In the genomic region with DNA sequence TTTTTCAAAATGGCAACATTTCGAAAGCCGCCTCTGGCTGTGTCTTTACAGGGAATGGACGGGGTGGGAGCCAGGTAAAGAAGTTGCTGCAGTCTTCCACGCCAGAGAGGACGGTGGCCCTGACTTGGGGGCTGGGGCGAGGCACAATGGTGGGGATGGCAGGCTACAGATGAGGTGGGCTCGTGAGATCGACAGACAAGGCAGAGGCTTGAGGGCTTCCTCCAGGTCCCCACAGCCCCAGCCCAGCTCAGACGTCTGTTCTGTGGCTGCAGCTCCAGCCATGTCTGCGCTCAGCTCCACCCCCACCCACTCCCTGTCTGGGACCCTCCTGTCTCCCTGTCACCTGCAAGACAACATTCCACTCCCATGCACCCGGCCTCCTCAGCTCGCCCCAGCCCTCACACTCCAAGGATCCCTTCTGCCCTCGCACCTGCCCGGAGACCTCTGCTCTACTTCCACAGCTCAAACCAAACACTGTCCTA, we compare ENCODE assay signal across 18 cellular contexts. TPM values are rescaled to one million over a fixed set of nuclear protein-coding genes. Genes with fewer than 3 reads are reported as not detected.
DNase-seq lines count a peak whose midpoint lies in the region; ATAC-seq and TF ChIP-seq lines count a peak whose summit lies in the region.
"Had no signal": no experiment of that assay in that cellular context is flagged by ENCODE, and none has a peak within 500 bp of the region (broad histone marks: within the 10 kb centered on the region; RNA-seq: fewer than 3 reads in every experiment).

No MANE protein-coding gene starts in this region.

- ATAC-seq in WTC11 (no peak), HG03095 (IDR thresholded peaks at IDR 0.05; ENCODE audit: unreplicated experiment) (no peak), HG02610 (IDR thresholded peaks at IDR 0.05; ENCODE audit: unreplicated experiment) (no peak), GM19463 (IDR thresholded peaks at IDR 0.05; ENCODE audit: unreplicated experiment) (no peak)

- H3K4me3 ChIP-seq in mucosa of stomach (ENCODE audit: low read length), result no peak overlapping the region
- H3K4me3 ChIP-seq: mucosa of descending colon had no signal

- H3K9me3 Mint-ChIP-seq in WTC11, result no peaks in the 10 kb centered on the region
- H3K9me3 Mint-ChIP-seq: activated naive CD8-positive, alpha-beta T cell treated with anti-CD3 and anti-CD28 coated beads for 36 hours; CD4-positive, alpha-beta memory T cell had no signal

- no peaks in the 10 kb centered on the region for H3K36me3 ChIP-seq in mucosa of stomach (ENCODE audit: control insufficient read depth, insufficient read depth, low read length)

- TF ChIP-seq CTCF in 22Rv1 (IDR thresholded peaks at IDR 0.05) (no peak), WTC11 (IDR thresholded peaks at IDR 0.05) (no peak)

- CTCF ChIA-PET in WTC11 (lab: Charles Lee), result interaction anchor here (0.9 to 6.9 kb wide), 7 partner anchors 11 to 392 kb away, joined by 4 to 134 read pairs (median 9); a partner anchor contains a TSS

- peak overlapping the region; percentile 90 for H3K27ac ChIP-seq in 22Rv1

- H3K4me1 ChIP-seq in mucosa of stomach (ENCODE audit: control insufficient read depth, insufficient read depth, low read length), result peaks cover 59% of the 10 kb centered on the region

- H3K9me3 ChIP-seq in mucosa of stomach (ENCODE audit: control insufficient read depth, low read length), result no peaks in the 10 kb centered on the region
- H3K9me3 ChIP-seq: mucosa of descending colon had no signal

- H3K27me3 ChIP-seq in mucosa of stomach (ENCODE audit: control insufficient read depth, insufficient read depth, low read length), result no peaks in the 10 kb centered on the region

- DNase-seq in DMS153 treated with DMSO at 0.1 percent for 48 hours (lab: John Stamatoyannopoulos, UW; ENCODE audit: unreplicated experiment) (peak; percentile 32), DMS153 (lab: John Stamatoyannopoulos, UW) (no peak), WTC11 (ENCODE audit: low spot score) (no peak)
- DNase-seq: activated CD4-positive, CD25-positive, alpha-beta regulatory T cell; activated CD8-positive, alpha-beta memory T cell treated with anti-CD3 and anti-CD28 coated beads, Interleukin-2, amount 50 U/mL, for 4 hours; activated naive CD8-positive, alpha-beta T cell treated with anti-CD3 and anti-CD28 coated beads for 36 hours; CD4-positive, alpha-beta memory T cell; foreskin melanocyte; stimulated activated CD4-positive, alpha-beta T cell treated with anti-CD3 and anti-CD28 coated beads, Interleukin-4, amount 100 ng/mL, for 4 hours; stimulated activated naive CD4-positive, alpha-beta T cell had no signal

- peaks cover 26% of the 10 kb centered on the region for H3K4me1 Mint-ChIP-seq in WTC11

- H3K27ac Mint-ChIP-seq in WTC11, result 0 out of 2 replicates have a peak overlapping the region, but pooled peaks have one; percentile 20
- H3K27ac Mint-ChIP-seq: activated naive CD8-positive, alpha-beta T cell treated with anti-CD3 and anti-CD28 coated beads for 36 hours had no signal

- no peak overlapping the region for H3K4me3 Mint-ChIP-seq in WTC11
- H3K4me3 Mint-ChIP-seq: activated naive CD8-positive, alpha-beta T cell treated with anti-CD3 and anti-CD28 coated beads for 36 hours; CD4-positive, alpha-beta memory T cell had no signal

- POLR2A ChIA-PET in WTC11 (lab: Charles Lee), result interaction anchor here (2.0 to 4.6 kb wide), 2 partner anchors 8 to 13 kb away, joined by 9 to 24 read pairs; a partner anchor contains a TSS

- H3K36me3 Mint-ChIP-seq in WTC11, result peaks cover 6% of the 10 kb centered on the region
- H3K36me3 Mint-ChIP-seq: activated naive CD8-positive, alpha-beta T cell treated with anti-CD3 and anti-CD28 coated beads for 36 hours; CD4-positive, alpha-beta memory T cell had no signal

- no peaks in the 10 kb centered on the region for H3K27me3 Mint-ChIP-seq in WTC11 (ENCODE audit: low read depth)
- H3K27me3 Mint-ChIP-seq: activated naive CD8-positive, alpha-beta T cell treated with anti-CD3 and anti-CD28 coated beads for 36 hours; CD4-positive, alpha-beta memory T cell had no signal

- peak overlapping the region; percentile 15 for H3K9ac ChIP-seq in mucosa of stomach (ENCODE audit: low read length)

TF ChIP-seq in WTC11, 78 proteins besides CTCF, POLR2A, EP300 and RAD21:
- TF ChIP-seq, protein P1, sequence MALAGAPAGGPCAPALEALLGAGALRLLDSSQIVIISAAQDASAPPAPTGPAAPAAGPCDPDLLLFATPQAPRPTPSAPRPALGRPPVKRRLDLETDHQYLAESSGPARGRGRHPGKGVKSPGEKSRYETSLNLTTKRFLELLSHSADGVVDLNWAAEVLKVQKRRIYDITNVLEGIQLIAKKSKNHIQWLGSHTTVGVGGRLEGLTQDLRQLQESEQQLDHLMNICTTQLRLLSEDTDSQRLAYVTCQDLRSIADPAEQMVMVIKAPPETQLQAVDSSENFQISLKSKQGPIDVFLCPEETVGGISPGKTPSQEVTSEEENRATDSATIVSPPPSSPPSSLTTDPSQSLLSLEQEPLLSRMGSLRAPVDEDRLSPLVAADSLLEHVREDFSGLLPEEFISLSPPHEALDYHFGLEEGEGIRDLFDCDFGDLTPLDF (CRISPR knock-in tag; IDR thresholded peaks at IDR 0.05), result no peak
- no peak for TF ChIP-seq SMAD3 (CRISPR knock-in tag; IDR thresholded peaks at IDR 0.05; ENCODE audit: borderline replicate concordance)
- no peak for TF ChIP-seq ZNF423 (CRISPR knock-in tag; IDR thresholded peaks at IDR 0.05)
- TF ChIP-seq EMX1 (CRISPR knock-in tag; IDR thresholded peaks at IDR 0.05), result no peak
- no peak for TF ChIP-seq ETV6 (CRISPR knock-in tag; IDR thresholded peaks at IDR 0.05)
- no peak for TF ChIP-seq ZBTB21 (CRISPR knock-in tag; IDR thresholded peaks at IDR 0.05; ENCODE audit: borderline replicate concordance)
- TF ChIP-seq CBFB (CRISPR knock-in tag; IDR thresholded peaks at IDR 0.05; ENCODE audit: low read depth), result no peak
- no peak for TF ChIP-seq ZNF219 (CRISPR knock-in tag; IDR thresholded peaks at IDR 0.05; ENCODE audit: borderline replicate concordance)
TF ChIP-seq in WTC11: peak in this region for 0.

RNA-seq across cellular contexts. Expression of a gene that starts 7.4 kb away (rescaled TPM):
- total RNA-seq in WTC11 (2021), result 0.09 to 0.21 TPM (median 0.14 TPM) in 3 replicates
- total RNA-seq: A172, urinary bladder had no signal

RNA-seq across cellular contexts. Expression of a gene that starts 12.0 kb away (rescaled TPM):
- 1.3 to 1.9 TPM (median 1.5 TPM) in 3 replicates for total RNA-seq in WTC11 (2021)
- total RNA-seq: A172 had no signal

RNA-seq across cellular contexts. Expression of a gene that starts 19.5 kb away (rescaled TPM):
- 29.3 to 38.0 TPM (median 29.7 TPM) in 3 replicates for total RNA-seq in WTC11 (2021)

RNA-seq across cellular contexts. Expression of a gene that starts 31.5 kb away (rescaled TPM):
- 34.2 to 44.2 TPM (median 34.5 TPM) in 3 replicates for total RNA-seq in WTC11 (2021)
